28 cellular contexts compared by ENCODE assay signal in the genomic region with DNA sequence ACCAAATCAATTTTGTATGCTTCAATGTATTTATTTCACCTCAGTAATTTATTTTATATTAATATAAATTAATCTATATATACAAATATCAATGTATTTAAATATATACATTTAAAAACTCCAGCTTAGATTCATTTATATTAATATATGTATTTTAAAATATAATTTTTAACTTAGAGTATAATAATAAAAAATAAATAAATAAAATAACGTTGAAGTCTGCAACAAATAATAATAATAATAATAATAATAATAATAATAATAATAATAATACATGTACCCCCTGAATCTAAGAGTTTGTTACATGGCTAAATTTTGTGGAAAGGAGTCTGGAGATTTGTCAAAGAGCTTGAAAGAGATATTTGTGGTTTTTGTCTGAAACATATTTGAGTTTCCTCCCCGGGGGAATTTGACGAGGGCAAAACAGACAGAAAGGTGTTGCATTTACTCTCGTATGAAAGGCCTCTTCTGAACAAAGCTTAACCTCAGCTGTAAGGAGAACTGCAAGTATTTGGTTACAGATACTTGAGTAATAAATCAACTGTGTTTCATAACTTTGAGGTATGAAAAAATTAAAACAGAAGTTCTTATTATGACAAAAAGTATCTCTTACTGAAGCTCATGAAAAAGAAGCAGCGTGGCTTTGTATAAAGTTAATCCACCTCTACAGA.
DNase-seq lines count a peak whose midpoint lies in the region; ATAC-seq, FAIRE-seq and TF ChIP-seq lines count a peak whose summit lies in the region.
"Had no signal": no experiment of that assay in that cellular context is flagged by ENCODE, and none has a peak within 500 bp of the region (broad histone marks: within the 10 kb centered on the region; RNA-seq: fewer than 3 reads in every experiment).

No MANE protein-coding gene starts in this region.

- H3K9me3 ChIP-seq in A549: no peaks in the 10 kb centered on the region
- H3K9me3 ChIP-seq in HUES64 (ENCODE audit: insufficient read depth, low read depth, low read length): no peaks in the 10 kb centered on the region
- H3K9me3 ChIP-seq: BLaER1, gastrocnemius medialis, MG63 had no signal

- no peak overlapping the region for H3K9ac ChIP-seq in HUES64 (ENCODE audit: low read depth, low read length)
- H3K9ac ChIP-seq: BLaER1 had no signal

- WGBS in A549 (ENCODE audit: missing lambda C conversion rate): 23% methylated on average over 5 of the region's 5 CpGs
- WGBS in HUES64: 89% methylated on average over 4 of the region's 5 CpGs

- POLR2A ChIA-PET in A549 (lab: Yijun Ruan, JAX): no interaction called here

- H3K36me3 ChIP-seq in HUES64 (ENCODE audit: insufficient read depth, low read length): no peaks in the 10 kb centered on the region
- H3K36me3 ChIP-seq: BLaER1, gastrocnemius medialis, MG63 had no signal

- peak in 1 of 2 experiments; percentile 5 for DNase-seq in A549 (ENCODE audit: low read depth in 1 of 2, low spot score in 1 of 2)
- DNase-seq in foreskin keratinocyte: peak; percentile 42 to 69
- no peak for DNase-seq in HPDE6-E6E7 (ENCODE audit: extremely low spot score)
- DNase-seq in foreskin fibroblast: no peak
- DNase-seq: activated B cell treated with CpG ODN at 0.5 μM for 24 hours; DND-41; gastrocnemius medialis; hippocampal formation; immature natural killer cell; IMR-90; MG63; NCI-H146; NCI-H2171; NCI-H526; posterior cingulate gyrus; stimulated activated CD4-positive, alpha-beta T cell treated with anti-CD3 and anti-CD28 coated beads, Interleukin-15, amount 100 ng/mL, for 24 hours; stimulated activated naive CD8-positive, alpha-beta T cell treated with anti-CD3 and anti-CD28 coated beads, Interleukin-15, Interleukin-2, amounts not matched to agents 100 U/mL and 50 U/mL, for 24 hours; T1000 had no signal

- TF ChIP-seq CTCF in A549 (IDR thresholded peaks at IDR 0.05) (no peak), foreskin keratinocyte (conservative IDR thresholded peaks at IDR 0.05) (no peak), foreskin fibroblast (IDR thresholded peaks at IDR 0.05; ENCODE audit: low read depth, low read length) (no peak)

- peak overlapping the region; percentile 40 to 61; a peak in 4 of 6 replicates for H3K27ac ChIP-seq in A549
- H3K27ac ChIP-seq in HUES64 (ENCODE audit: low read depth, low read length): peak overlapping the region; percentile 34; the same call in 1 of the 2 replicates
- no peak overlapping the region for H3K27ac ChIP-seq in foreskin keratinocyte
- H3K27ac ChIP-seq: BLaER1, gastrocnemius medialis had no signal

- CTCF ChIA-PET in A549 (lab: Yijun Ruan, JAX): interaction anchor here (0.6 to 1.0 kb wide), 3 partner anchors 15 to 558 kb away, joined by 3 read pairs; no protein-coding TSS in a partner anchor

- peaks cover 33% of the 10 kb centered on the region; the same call in 2 of the 3 replicates for H3K4me1 ChIP-seq in A549
- peaks cover 25% of the 10 kb centered on the region for H3K4me1 ChIP-seq in HUES64 (ENCODE audit: insufficient read depth, low read length)
- H3K4me1 ChIP-seq in foreskin keratinocyte: peaks cover 24% of the 10 kb centered on the region
- H3K4me1 ChIP-seq: gastrocnemius medialis had no signal

- ATAC-seq in A549 (no peak), foreskin keratinocyte (peak; percentile 32), HG02588 (IDR thresholded peaks at IDR 0.05; ENCODE audit: unreplicated experiment) (no peak), GM18520 (IDR thresholded peaks at IDR 0.05; ENCODE audit: unreplicated experiment) (no peak)
- ATAC-seq: gastrocnemius medialis; HCT116; Right ventricle myocardium inferior; sciatic nerve; stimulated activated naive CD8-positive, alpha-beta T cell treated with anti-CD3 and anti-CD28 coated beads, Interleukin-15, Interleukin-2, amounts not matched to agents 100 U/mL and 50 U/mL, for 24 hours had no signal

- FAIRE-seq in A549 (lab: Jason Lieb, UNC) (no peak), TTC549 (lab: Jason Lieb, UNC) (peak; percentile 59)
- FAIRE-seq: astrocyte, GM19239 had no signal

- no peak for TF ChIP-seq EP300 in A549 (IDR thresholded peaks at IDR 0.05)

- no peak for TF ChIP-seq POLR2A in A549 (IDR thresholded peaks at IDR 0.05; ENCODE audit: low read length)

- H3K4me3 ChIP-seq in A549 (no peak overlapping the region), HUES64 (ENCODE audit: low read length) (no peak overlapping the region), foreskin fibroblast (ENCODE audit: low read depth in 1 of 2, low read length in 2 of 2) (no peak overlapping the region)
- H3K4me3 ChIP-seq: BLaER1, gastrocnemius medialis, MG63 had no signal

- no peak for TF ChIP-seq RAD21 in A549 (conservative IDR thresholded peaks at IDR 0.05 in 1 of 2, IDR thresholded peaks at IDR 0.05 in 1 of 2)

- H3K4me2 ChIP-seq in A549: peak overlapping the region; percentile 53
- H3K4me2 ChIP-seq: BLaER1 had no signal

- no peaks in the 10 kb centered on the region for H3K27me3 ChIP-seq in HUES64 (ENCODE audit: insufficient read depth, low read length)
- H3K27me3 ChIP-seq in foreskin keratinocyte: no peaks in the 10 kb centered on the region
- H3K27me3 ChIP-seq: BLaER1, gastrocnemius medialis, MG63 had no signal

TF ChIP-seq in A549, 52 proteins besides CTCF, POLR2A, EP300 and RAD21:
- TF ChIP-seq TFCP2L1 (CRISPR knock-in tag; IDR thresholded peaks at IDR 0.05): no peak
- TF ChIP-seq CEBPB (IDR thresholded peaks at IDR 0.05): peak in 1 of 2 experiments; percentile 30; a peak in 2 of 4 replicates

Comparison
In these comparisons a context has a peak if more than half of its experiments do, and no peak if none do; other contexts are left out.
1. DNase-seq: peak in foreskin keratinocyte (2 of 2); none in HPDE6-E6E7 (single experiment) and foreskin fibroblast (0 of 2).